Comparison of ENCODE assay signal across 8 cellular contexts in the genomic region with DNA sequence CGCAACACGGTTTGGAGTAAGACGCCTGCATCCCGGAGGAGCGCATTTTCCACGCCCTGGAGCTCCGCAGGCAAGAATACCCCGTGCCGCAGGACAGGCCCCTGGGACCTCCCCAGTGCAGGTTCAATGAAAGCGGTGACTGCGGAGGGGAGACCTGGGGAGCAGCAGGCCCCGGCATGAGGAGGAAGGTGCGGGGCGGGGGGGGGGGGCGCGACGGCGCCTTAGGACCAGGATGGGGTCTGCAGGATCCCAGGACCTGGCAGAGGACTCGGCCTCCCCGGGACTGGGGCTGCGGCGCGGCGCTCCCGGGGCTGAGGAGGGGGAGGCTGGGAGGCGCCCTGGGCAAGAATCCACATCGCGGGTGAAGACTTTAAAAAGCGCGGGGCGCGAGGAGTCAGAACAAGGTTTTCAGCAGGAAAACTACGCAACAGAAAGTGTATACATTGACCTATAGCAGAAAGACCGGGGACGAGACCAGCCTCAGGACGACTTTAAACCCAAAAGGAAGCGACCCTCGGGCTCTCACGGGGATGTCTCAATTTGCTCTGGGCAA. TPM values are rescaled to one million over a fixed set of nuclear protein-coding genes. Genes with fewer than 3 reads are reported as not detected.
DNase-seq lines count a peak whose midpoint lies in the region; ATAC-seq and TF ChIP-seq lines count a peak whose summit lies in the region.

No MANE protein-coding gene starts in this region.

- H3K27me3 ChIP-seq in GM23248 (replicated peaks; ENCODE audit: insufficient read depth) (no peaks in the 10 kb centered on the region), MG63 (no peaks in the 10 kb centered on the region), mammary epithelial cell (ENCODE audit: insufficient read depth, low read length) (no peaks in the 10 kb centered on the region), stomach smooth muscle (ENCODE audit: control insufficient read depth in 1 of 2, insufficient read depth in 2 of 2, low read length in 2 of 2) (no peaks in the 10 kb centered on the region)

- peaks cover 23% of the 10 kb centered on the region for H3K36me3 Mint-ChIP-seq in T-helper 1 cell treated with Interleukin-12 subunit alpha and Interleukin-12 subunit beta and Interleukin-4 antibody, amounts not matched to agents 30 μg/mL and 1 μg/mL, for 36 hours (ENCODE audit: low read depth)

- H3K9ac ChIP-seq in GM23248 (peak overlapping the region; percentile 87), mammary epithelial cell (ENCODE audit: insufficient read depth, low read length) (peak overlapping the region; percentile 90), stomach smooth muscle (ENCODE audit: low read length in 2 of 2) (peak overlapping the region; percentile 95 to 96)

- H4K20me1 ChIP-seq in GM23248 (ENCODE audit: insufficient read depth) (no peaks in the 10 kb centered on the region), mammary epithelial cell (ENCODE audit: insufficient read depth, low read length) (no peaks in the 10 kb centered on the region)

- H3K4me3 Mint-ChIP-seq in T-helper 1 cell treated with Interleukin-12 subunit alpha and Interleukin-12 subunit beta and Interleukin-4 antibody, amounts not matched to agents 30 μg/mL and 1 μg/mL, for 36 hours = peak overlapping the region; percentile 86

- no peaks in the 10 kb centered on the region for H3K9me2 ChIP-seq in GM23248 (ENCODE audit: insufficient read depth)

- no peaks in the 10 kb centered on the region for H3K9me3 ChIP-seq in GM23248 (ENCODE audit: low read depth)
- no peaks in the 10 kb centered on the region for H3K9me3 ChIP-seq in MG63
- peaks cover 4% of the 10 kb centered on the region for H3K9me3 ChIP-seq in mammary epithelial cell (replicated peaks; ENCODE audit: insufficient read depth, low read length)
- H3K9me3 ChIP-seq in stomach smooth muscle (ENCODE audit: control insufficient read depth in 2 of 2, low read length in 2 of 2) = no peaks in the 10 kb centered on the region

- no peak for DNase-seq in T-helper 1 cell
- peak; percentile 57 for DNase-seq in GM23248
- peak; percentile 28 for DNase-seq in MG63
- DNase-seq in mammary epithelial cell = peak; percentile 5
- peak in 1 of 2 donors; percentile 20 for DNase-seq in left colon
- DNase-seq in dedifferentiated amniotic fluid mesenchymal stem cell (ENCODE audit: extremely low spot score) = no peak

- CTCF ChIA-PET in mammary epithelial cell (lab: Charles Lee; ENCODE audit: low non-redundant PET) = no interaction called here

- H3K9me3 Mint-ChIP-seq in T-helper 1 cell treated with Interleukin-12 subunit alpha and Interleukin-12 subunit beta and Interleukin-4 antibody, amounts not matched to agents 30 μg/mL and 1 μg/mL, for 36 hours = peaks cover 16% of the 10 kb centered on the region

- H3K36me3 ChIP-seq in GM23248 (ENCODE audit: low read depth) (no peaks in the 10 kb centered on the region), MG63 (peaks cover 12% of the 10 kb centered on the region), mammary epithelial cell (ENCODE audit: insufficient read depth, low read length) (no peaks in the 10 kb centered on the region), stomach smooth muscle (ENCODE audit: control insufficient read depth in 2 of 2, insufficient read depth in 2 of 2, low read length in 2 of 2) (no peaks in the 10 kb centered on the region)

- peaks cover 17% of the 10 kb centered on the region for H3K4me1 Mint-ChIP-seq in T-helper 1 cell treated with Interleukin-12 subunit alpha and Interleukin-12 subunit beta and Interleukin-4 antibody, amounts not matched to agents 30 μg/mL and 1 μg/mL, for 36 hours (ENCODE audit: low read depth)

- H3K27ac ChIP-seq in GM23248 (peak overlapping the region; percentile 65), mammary epithelial cell (ENCODE audit: insufficient read depth, low read depth, low read length) (peak overlapping the region; percentile 81), stomach smooth muscle (ENCODE audit: low read length) (peak overlapping the region; percentile 80)

- H3F3A ChIP-seq in GM23248 (ENCODE audit: insufficient read depth) = no peaks in the 10 kb centered on the region

- H3K4me2 ChIP-seq in GM23248 (ENCODE audit: unreplicated experiment) (peak overlapping the region; percentile 75), mammary epithelial cell (ENCODE audit: insufficient read depth, low read depth, low read length) (peak overlapping the region; percentile 99)

- H2AFZ ChIP-seq in GM23248 (peak overlapping the region; percentile 92), mammary epithelial cell (ENCODE audit: low read depth, low read length) (peak overlapping the region; percentile 97)

- H3K79me2 ChIP-seq in GM23248 (ENCODE audit: insufficient read depth) = peaks cover 27% of the 10 kb centered on the region
- peaks cover 24% of the 10 kb centered on the region for H3K79me2 ChIP-seq in mammary epithelial cell (ENCODE audit: insufficient read depth, low read length)

- peak; percentile 43 for ATAC-seq in left colon

- WGBS in GM23248 (ENCODE audit: low coverage in 1 of 2, low lambda C conversion rate in 2 of 2, missing lambda C conversion rate in 2 of 2), 2 experiments = 2% methylated on average over 29 to 37 of the region's 39 CpGs
- WGBS in mammary epithelial cell (ENCODE audit: low coverage, missing lambda C conversion rate) = under 1% methylated on average over 12 of the region's 39 CpGs

- intact Hi-C loops in mammary epithelial cell (cut with micrococcal nuclease) = loop anchor here (5.0 to 10.0 kb wide), 2 partner anchors 42 to 200 kb away; no protein-coding TSS in a partner anchor
- intact Hi-C loops in left colon (cut with DNase I, micrococcal nuclease) = no loop called here

- H3K4me3 ChIP-seq in GM23248 = peak overlapping the region; percentile 87
- H3K4me3 ChIP-seq in MG63 = peak overlapping the region; percentile 71
- peak overlapping the region; percentile 74 to 85 (median 84) for H3K4me3 ChIP-seq in mammary epithelial cell (replicated peaks in 1 of 3; ENCODE audit: insufficient read depth in 1 of 3, low read depth in 2 of 3, low read length in 3 of 3)
- peak overlapping the region; percentile 93 for H3K4me3 ChIP-seq in stomach smooth muscle (ENCODE audit: low read length in 2 of 2)

- dilution Hi-C loops in mammary epithelial cell (cut with HindIII; ENCODE audit: low sequenced_read_pairs) = no loop called here

- no peaks in the 10 kb centered on the region for H3K27me3 Mint-ChIP-seq in T-helper 1 cell treated with Interleukin-12 subunit alpha and Interleukin-12 subunit beta and Interleukin-4 antibody, amounts not matched to agents 30 μg/mL and 1 μg/mL, for 36 hours (ENCODE audit: low read depth)

- in situ Hi-C loops in GM23248 (cut with MboI) (no loop called here), mammary epithelial cell (cut with MboI; ENCODE audit: low sequenced_read_pairs in 2 of 2) (loop anchor here (25.0 kb wide), 1 partner anchor 472 kb away; the partner anchor contains the start of gene ZNF766 (in 2 of the 2))

- TF ChIP-seq CTCF in mammary epithelial cell (conservative IDR thresholded peaks at IDR 0.05 in 1 of 2, IDR thresholded peaks at IDR 0.05 in 1 of 2; ENCODE audit: extremely low read depth in 1 of 2, insufficient read depth in 1 of 2, low read depth in 1 of 2, low read length in 2 of 2) = no peak

- peak overlapping the region; percentile 90 for H3K27ac Mint-ChIP-seq in T-helper 1 cell treated with Interleukin-12 subunit alpha and Interleukin-12 subunit beta and Interleukin-4 antibody, amounts not matched to agents 30 μg/mL and 1 μg/mL, for 36 hours

- no peaks in the 10 kb centered on the region for H3K4me1 ChIP-seq in GM23248 (ENCODE audit: insufficient read depth)
- peaks cover 15% of the 10 kb centered on the region for H3K4me1 ChIP-seq in mammary epithelial cell (ENCODE audit: insufficient read depth, low read length)
- H3K4me1 ChIP-seq in stomach smooth muscle (ENCODE audit: control insufficient read depth, insufficient read depth, low read length) = peaks cover 12% of the 10 kb centered on the region

- TSS peak; percentile 88 for BruUV-seq in mammary epithelial cell (replicated peaks; lab: Mats Ljungman, UMichigan)

RNA-seq across cellular contexts. Expression of gene ZNF611, which starts 0.4 kb away (rescaled TPM):
- 6.7 and 7.7 TPM in 2 replicates for total RNA-seq in GM23248 (2014; rRNA removed; shearing (Covaris generic))
- 5.5 and 7.8 TPM in 2 replicates for polyA plus RNA-seq in GM23248 (2016; fragmentation: Nextera tagmentation; extraction: Ambion mirVana)
- 5.3 and 5.5 TPM in 2 replicates for total RNA-seq in MG63 (2014; rRNA removed; shearing (Covaris generic); ENCODE audit: low replicate concordance)
- total RNA-seq in mammary epithelial cell = 10 to 100 TPM; 15.0 to 17.6 TPM
- polyA plus RNA-seq in mammary epithelial cell = 3.5 TPM
- 31.3 TPM for polyA minus RNA-seq in mammary epithelial cell
- total RNA-seq in left colon = 10 to 100 TPM; 13.1 to 15.6 TPM

RNA-seq across cellular contexts. Expression of gene ZNF600, which starts 52.2 kb away (rescaled TPM):
- 1.8 and 1.9 TPM in 2 replicates for total RNA-seq in GM23248 (2014; rRNA removed; shearing (Covaris generic))
- polyA plus RNA-seq in GM23248 (2016; fragmentation: Nextera tagmentation; extraction: Ambion mirVana) (3.2 and 3.5 TPM in 2 replicates), mammary epithelial cell (8.1 TPM)
- total RNA-seq in MG63 (2014; rRNA removed; shearing (Covaris generic); ENCODE audit: low replicate concordance) = 1.9 and 2.8 TPM in 2 replicates
- total RNA-seq in mammary epithelial cell (1 to 10 TPM; 7.2 to 9.6 TPM), left colon (10 to 100 TPM; 11.8 to 12.0 TPM)
- polyA minus RNA-seq in mammary epithelial cell = 3.8 TPM

Comparison
In these comparisons a context has a peak if more than half of its experiments do, and no peak if none do; other contexts are left out.
1. DNase-seq: peak in GM23248 (single experiment), MG63 (single experiment) and mammary epithelial cell (single experiment); none in T-helper 1 cell (0 of 5) and dedifferentiated amniotic fluid mesenchymal stem cell (single experiment).
2. Peak in every context shown above with its lines, with median percentiles within 50 percentile points of each other: H3K27ac ChIP-seq, H3K4me3 ChIP-seq and H3K9ac ChIP-seq.